9 cellular contexts compared by ENCODE assay signal in genomic region chr1:160030657-160031367, GRCh38. TPM values are rescaled to one million over a fixed set of nuclear protein-coding genes. Genes with fewer than 3 reads are reported as not detected.
DNase-seq lines count a peak whose midpoint lies in the region; ATAC-seq, FAIRE-seq and TF ChIP-seq lines count a peak whose summit lies in the region.
"Had no signal": no experiment of that assay in that cellular context is flagged by ENCODE, and none has a peak within 500 bp of the region (broad histone marks: within the 10 kb centered on the region; RNA-seq: fewer than 3 reads in every experiment).

No MANE protein-coding gene starts in this region.

- H3K9ac ChIP-seq in HCT116 (ENCODE audit: low read length) = peak overlapping the region; percentile 65
- no peak overlapping the region for H3K9ac ChIP-seq in endothelial cell of umbilical vein (replicated peaks; ENCODE audit: extremely low read depth, insufficient read depth, low read length)

- H3K9me2 ChIP-seq in HCT116 (ENCODE audit: insufficient read depth) = no peaks in the 10 kb centered on the region

- POLR2A ChIA-PET in HCT116 (lab: Charles Lee) (interaction anchor here (1.3 kb wide), 1 partner anchor 11 kb away, joined by 4 read pairs; no protein-coding TSS in a partner anchor), endothelial cell of umbilical vein (lab: Charles Lee) (interaction anchor here (0.6 kb wide), 1 partner anchor 1271 kb away, joined by 3 read pairs; no protein-coding TSS in a partner anchor)

- H2AFZ ChIP-seq in HCT116 (ENCODE audit: low read depth, low read length, poor library complexity, severe bottlenecking) = peak overlapping the region; percentile 20
- H2AFZ ChIP-seq in endothelial cell of umbilical vein (ENCODE audit: low read depth, low read length) = peak overlapping the region; percentile 90

- no peaks in the 10 kb centered on the region for H3K9me3 Mint-ChIP-seq in natural killer cell treated with Interleukin-12 subunit alpha and Interleukin-12 subunit beta and Interleukin-15 and Interleukin-18, amount 100 ng/mL, for 72 hours

- H3K36me3 ChIP-seq in HCT116 (ENCODE audit: control insufficient read depth in 1 of 2, insufficient read depth in 2 of 2, low read length in 2 of 2) (no peaks in the 10 kb centered on the region), RWPE2 (ENCODE audit: low read depth) (no peaks in the 10 kb centered on the region), endothelial cell of umbilical vein (ENCODE audit: control insufficient read depth in 2 of 2, extremely low read depth in 1 of 2, insufficient read depth in 2 of 2, low read length in 2 of 2) (no peaks in the 10 kb centered on the region)

- peaks cover 5 to 18% of the 10 kb centered on the region in 2 experiments; a peak in 3 of 4 replicates for H3K4me1 ChIP-seq in HCT116 (ENCODE audit: control insufficient read depth in 1 of 2, insufficient read depth in 2 of 2, low read length in 2 of 2)
- peaks cover 5% of the 10 kb centered on the region for H3K4me1 ChIP-seq in RWPE2 (ENCODE audit: insufficient read depth, poor library complexity, severe bottlenecking)
- peaks cover 11% of the 10 kb centered on the region for H3K4me1 ChIP-seq in endothelial cell of umbilical vein (ENCODE audit: control insufficient read depth, extremely low read depth, insufficient read depth, low read length)

- peak overlapping the region; percentile 79 to 90 for H3K27ac Mint-ChIP-seq in natural killer cell treated with Interleukin-12 subunit alpha and Interleukin-12 subunit beta and Interleukin-15 and Interleukin-18, amount 100 ng/mL, for 72 hours

- H3K27me3 Mint-ChIP-seq in natural killer cell treated with Interleukin-12 subunit alpha and Interleukin-12 subunit beta and Interleukin-15 and Interleukin-18, amount 100 ng/mL, for 72 hours = no peaks in the 10 kb centered on the region

- H3K36me3 Mint-ChIP-seq in natural killer cell treated with Interleukin-12 subunit alpha and Interleukin-12 subunit beta and Interleukin-15 and Interleukin-18, amount 100 ng/mL, for 72 hours = no peaks in the 10 kb centered on the region

- TF ChIP-seq RAD21 in HCT116 (IDR thresholded peaks at IDR 0.05; ENCODE audit: low read depth) = no peak

- H3K4me2 ChIP-seq in HCT116 (ENCODE audit: low read length) (peak overlapping the region; percentile 95), endothelial cell of umbilical vein (ENCODE audit: insufficient read depth, low read length) (peak overlapping the region; percentile 77)

- no peak for TF ChIP-seq POLR2A in HCT116 (IDR thresholded peaks at IDR 0.05; ENCODE audit: borderline replicate concordance, extremely low read depth, insufficient read depth, insufficient read length)
- no peak for TF ChIP-seq POLR2A in endothelial cell of umbilical vein (IDR thresholded peaks at IDR 0.05; ENCODE audit: low read depth, low read length)

- dilution Hi-C loops in endothelial cell of umbilical vein (cut with MboI; ENCODE audit: extremely low pct_ligation_motif_present, low sequenced_read_pairs) = no loop called here

- TF ChIP-seq CTCF in HCT116 (IDR thresholded peaks at IDR 0.05 in 2 of 3, conservative IDR thresholded peaks at IDR 0.05 in 1 of 3; ENCODE audit: borderline replicate concordance in 1 of 3, insufficient read depth in 1 of 3, low read depth in 2 of 3, low read length in 2 of 3) (no peak), RWPE2 (IDR thresholded peaks at IDR 0.05; ENCODE audit: poor library complexity, severe bottlenecking) (no peak), endothelial cell of umbilical vein (IDR thresholded peaks at IDR 0.05; ENCODE audit: extremely low read depth in 1 of 2, insufficient read depth in 1 of 2, low read depth in 1 of 2, low read length in 2 of 2) (no peak)

- H3K9me1 ChIP-seq in endothelial cell of umbilical vein (replicated peaks; ENCODE audit: control insufficient read depth, extremely low read depth, insufficient read depth, low read length) = no peaks in the 10 kb centered on the region

- no peaks in the 10 kb centered on the region for H4K20me1 ChIP-seq in HCT116 (ENCODE audit: insufficient read depth)
- H4K20me1 ChIP-seq in endothelial cell of umbilical vein (replicated peaks; ENCODE audit: control insufficient read depth, extremely low read depth, insufficient read depth, low read length) = no peaks in the 10 kb centered on the region

- H3K27ac ChIP-seq in HCT116 (ENCODE audit: low read depth, low read length) = peak overlapping the region; percentile 62
- H3K27ac ChIP-seq in RWPE2 (ENCODE audit: poor library complexity, severe bottlenecking) = peak overlapping the region; percentile 23
- no peak overlapping the region for H3K27ac ChIP-seq in endothelial cell of umbilical vein (ENCODE audit: insufficient read depth, low read depth, low read length)

- peaks cover 19% of the 10 kb centered on the region for H3K79me2 ChIP-seq in HCT116 (ENCODE audit: insufficient read depth, low read length)
- no peaks in the 10 kb centered on the region for H3K79me2 ChIP-seq in endothelial cell of umbilical vein (ENCODE audit: control insufficient read depth, insufficient read depth, low read length)

- RAD21 ChIA-PET in HCT116 (lab: Charles Lee; ENCODE audit: low non-redundant PET in 1 of 2, low total read pairs in 2 of 2, uncharacterized antibody in 2 of 2, unreplicated experiment in 2 of 2) = no interaction called here

- H3K4me1 Mint-ChIP-seq in natural killer cell treated with Interleukin-12 subunit alpha and Interleukin-12 subunit beta and Interleukin-15 and Interleukin-18, amount 100 ng/mL, for 72 hours (ENCODE audit: low read depth in 2 of 2) = peaks cover 24 to 27% of the 10 kb centered on the region in 2 donors

- H3K27me3 ChIP-seq in HCT116 (ENCODE audit: insufficient read depth, low read length) (no peaks in the 10 kb centered on the region), RWPE2 (ENCODE audit: insufficient read depth, poor library complexity, severe bottlenecking) (no peaks in the 10 kb centered on the region), endothelial cell of umbilical vein (ENCODE audit: control insufficient read depth in 2 of 2, insufficient read depth in 2 of 2, low read length in 2 of 2) (peaks cover 4 to 11% of the 10 kb centered on the region in 2 experiments)

- FAIRE-seq in endothelial cell of umbilical vein (lab: Jason Lieb, UNC) = no peak
- FAIRE-seq: A204.1 had no signal

- peak; percentile 39 for DNase-seq in DMS 273 (lab: John Stamatoyannopoulos, UW; ENCODE audit: unreplicated experiment)
- no peak for DNase-seq in DMS 273 treated with DMSO at 0.1 percent for 48 hours (lab: John Stamatoyannopoulos, UW)
- DNase-seq in HCT116 (ENCODE audit: low read depth, low spot score) = no peak
- no peak for DNase-seq in RWPE2 (ENCODE audit: low spot score)
- DNase-seq in endothelial cell of umbilical vein (ENCODE audit: low read depth, low spot score) = no peak
- DNase-seq in natural killer cell treated with Interleukin-12 subunit alpha and Interleukin-12 subunit beta and Interleukin-15 and Interleukin-18, amount 100 ng/mL, for 72 hours (ENCODE audit: low spot score) = no peak

- no TSS peak for BruUV-seq in HCT116 (replicated peaks; lab: Mats Ljungman, UMichigan)
- TSS peak; percentile 27 for BruUV-seq in endothelial cell of umbilical vein (replicated peaks; lab: Mats Ljungman, UMichigan)

- ATAC-seq in HCT116 (peak; percentile 12), RWPE2 (ENCODE audit: low read depth) (peak; percentile 7; the same call in 2 of the 3 replicates), HG03025 (IDR thresholded peaks at IDR 0.05; ENCODE audit: low FRiP score, unreplicated experiment) (no peak), GM21737 (IDR thresholded peaks at IDR 0.05; ENCODE audit: unreplicated experiment) (no peak)
- peak in 1 of 2 donors; percentile 45 for ATAC-seq in natural killer cell treated with Interleukin-12 subunit alpha and Interleukin-12 subunit beta and Interleukin-15 and Interleukin-18, amount 100 ng/mL, for 72 hours

- H3K4me3 ChIP-seq in HCT116 (replicated peaks in 1 of 2; ENCODE audit: low read depth in 1 of 2, low read length in 2 of 2) (peak overlapping the region; percentile 81 to 87), RWPE2 (ENCODE audit: severe bottlenecking) (peak overlapping the region; percentile 60), endothelial cell of umbilical vein (replicated peaks in 1 of 3; ENCODE audit: insufficient read depth in 1 of 3, low read depth in 1 of 3, low read length in 3 of 3) (peak overlapping the region; percentile 43 to 99 (median 78))

- H3K9me3 ChIP-seq in HCT116 (ENCODE audit: control insufficient read depth in 1 of 2, insufficient read depth in 1 of 2, low read depth in 1 of 2, low read length in 2 of 2) = no peaks in the 10 kb centered on the region
- no peaks in the 10 kb centered on the region for H3K9me3 ChIP-seq in RWPE2 (ENCODE audit: severe bottlenecking)
- H3K9me3 ChIP-seq in endothelial cell of umbilical vein (replicated peaks; ENCODE audit: control insufficient read depth, insufficient read depth, low read length) = no peaks in the 10 kb centered on the region

- CTCF ChIA-PET in HCT116 (lab: Charles Lee) = interaction anchor here (1.1 to 2.9 kb wide), 3 partner anchors 15 to 25 kb away, joined by 3 to 9 read pairs (median 6); no protein-coding TSS in a partner anchor
- CTCF ChIA-PET in endothelial cell of umbilical vein (lab: Charles Lee) = interaction anchor here (0.7 to 3.5 kb wide), 13 partner anchors 12 to 899 kb away, joined by 3 to 34 read pairs (median 4); partner anchors contain the start of gene DUSP23

- peak overlapping the region; percentile 98 for H3K4me3 Mint-ChIP-seq in natural killer cell treated with Interleukin-12 subunit alpha and Interleukin-12 subunit beta and Interleukin-15 and Interleukin-18, amount 100 ng/mL, for 72 hours

- intact Hi-C loops in HCT116 (cut with micrococcal nuclease) = no loop called here
- intact Hi-C loops in endothelial cell of umbilical vein (cut with micrococcal nuclease) = loop anchor here (10.0 kb wide), 1 partner anchor 1036 kb away; no protein-coding TSS in a partner anchor

RNA-seq across cellular contexts. Expression of gene PIGM, which starts 1.0 kb away (rescaled TPM):
- total RNA-seq in HCT116 (2021; ENCODE audit: unreplicated experiment) (4.1 TPM), endothelial cell of umbilical vein (4.8 and 5.4 TPM in 2 replicates)
- polyA plus RNA-seq in HCT116 (2012) = 0.80 and 1.6 TPM in 2 replicates
- 3.1 and 3.4 TPM in 2 replicates for polyA plus RNA-seq in endothelial cell of umbilical vein
- 2.2 and 2.3 TPM in 2 replicates for polyA plus RNA-seq in endothelial cell of umbilical vein (2011; cell fraction: cytosol; rRNA removed)
- polyA plus RNA-seq in endothelial cell of umbilical vein (2011; cell fraction: nucleus; rRNA removed) = 1.6 and 2.1 TPM in 2 replicates
- 3.1 and 3.9 TPM in 2 replicates for polyA plus RNA-seq in endothelial cell of umbilical vein (2012)
- polyA minus RNA-seq in endothelial cell of umbilical vein = 3.5 and 4.0 TPM in 2 replicates
- 0.41 TPM for polyA minus RNA-seq in endothelial cell of umbilical vein (2011; cell fraction: cytosol; rRNA and poly(A)+ RNA removed)
- polyA minus RNA-seq in endothelial cell of umbilical vein (2011; cell fraction: nucleus; rRNA and poly(A)+ RNA removed) = 1.4 and 2.3 TPM in 2 replicates
- 1 to 10 TPM; 4.9 to 5.6 TPM for total RNA-seq in natural killer cell treated with Interleukin-12 subunit alpha and Interleukin-12 subunit beta and Interleukin-15 and Interleukin-18, amount 100 ng/mL, for 72 hours

RNA-seq across cellular contexts. Expression of gene KCNJ10, which starts 39.1 kb away (rescaled TPM):
- 0.57 TPM for total RNA-seq in HCT116 (2021; ENCODE audit: unreplicated experiment)
- polyA plus RNA-seq in HCT116 (2012) = 0.12 TPM in 2 replicates
- not detected in 2 replicates for total RNA-seq in endothelial cell of umbilical vein
- polyA plus RNA-seq in endothelial cell of umbilical vein = not detected in 2 replicates
- polyA plus RNA-seq in endothelial cell of umbilical vein (2011; cell fraction: cytosol; rRNA removed) = not detected in 2 replicates
- polyA plus RNA-seq in endothelial cell of umbilical vein (2011; cell fraction: nucleus; rRNA removed) = not detected in 2 replicates
- not detected in 2 replicates for polyA plus RNA-seq in endothelial cell of umbilical vein (2012)
- polyA minus RNA-seq in endothelial cell of umbilical vein = not detected in 2 replicates
- polyA minus RNA-seq in endothelial cell of umbilical vein (2011; cell fraction: cytosol; rRNA and poly(A)+ RNA removed) = not detected
- polyA minus RNA-seq in endothelial cell of umbilical vein (2011; cell fraction: nucleus; rRNA and poly(A)+ RNA removed) = not detected in 2 replicates
- under 1 TPM in 1 of 2 donors, not detected in 1; 0.50 TPM for total RNA-seq in natural killer cell treated with Interleukin-12 subunit alpha and Interleukin-12 subunit beta and Interleukin-15 and Interleukin-18, amount 100 ng/mL, for 72 hours

RNA-seq across cellular contexts. Expression of gene KCNJ9, which starts 50.5 kb away (rescaled TPM):
- total RNA-seq in HCT116 (2021; ENCODE audit: unreplicated experiment) (0.05 TPM), endothelial cell of umbilical vein (not detected in 2 replicates)
- polyA plus RNA-seq in HCT116 (2012) = 0.05 and 0.06 TPM in 2 replicates
- polyA plus RNA-seq in endothelial cell of umbilical vein = not detected in 2 replicates
- polyA plus RNA-seq in endothelial cell of umbilical vein (2011; cell fraction: cytosol; rRNA removed) = not detected in 2 replicates
- not detected in 2 replicates for polyA plus RNA-seq in endothelial cell of umbilical vein (2011; cell fraction: nucleus; rRNA removed)
- polyA plus RNA-seq in endothelial cell of umbilical vein (2012) = not detected in 2 replicates
- polyA minus RNA-seq in endothelial cell of umbilical vein = not detected in 2 replicates
- polyA minus RNA-seq in endothelial cell of umbilical vein (2011; cell fraction: cytosol; rRNA and poly(A)+ RNA removed) = not detected
- not detected in 2 replicates for polyA minus RNA-seq in endothelial cell of umbilical vein (2011; cell fraction: nucleus; rRNA and poly(A)+ RNA removed)
- not detected for total RNA-seq in natural killer cell treated with Interleukin-12 subunit alpha and Interleukin-12 subunit beta and Interleukin-15 and Interleukin-18, amount 100 ng/mL, for 72 hours

Comparison
In these comparisons a context has a peak if more than half of its experiments do, and no peak if none do; other contexts are left out.
1. ATAC-seq: peak in HCT116 (single experiment) and RWPE2 (single experiment); none in HG03025 (single experiment) and GM21737 (single experiment).
2. Peak in every context shown above with its lines, with median percentiles within 50 percentile points of each other: H3K4me3 ChIP-seq.